In the genomic region with DNA sequence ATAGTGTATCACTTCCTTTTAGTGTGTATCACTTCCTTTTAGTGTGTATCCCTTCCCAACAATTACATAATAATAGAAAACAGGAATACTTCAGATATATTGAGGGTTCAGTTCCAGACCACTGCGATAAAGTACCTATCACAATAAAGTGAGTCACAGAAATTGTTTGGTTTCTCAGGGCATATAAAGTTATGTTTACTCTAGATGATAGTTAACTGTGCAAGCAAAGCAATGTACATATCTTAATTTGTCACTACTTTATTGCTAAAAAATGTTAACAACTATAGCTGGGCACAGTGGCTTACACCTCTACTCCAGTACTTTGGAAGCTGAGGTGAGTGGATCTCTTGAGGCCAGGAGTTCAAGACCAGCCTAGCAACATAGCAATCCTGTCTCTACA, we compare ENCODE assay signal across 1 cellular context.
TF ChIP-seq lines count a peak whose summit lies in the region.

No MANE protein-coding gene starts in this region.

TF ChIP-seq in GM23338, 12 proteins besides CTCF, POLR2A, EP300 and RAD21 (continued from another document):
- TF ChIP-seq, protein P1, sequence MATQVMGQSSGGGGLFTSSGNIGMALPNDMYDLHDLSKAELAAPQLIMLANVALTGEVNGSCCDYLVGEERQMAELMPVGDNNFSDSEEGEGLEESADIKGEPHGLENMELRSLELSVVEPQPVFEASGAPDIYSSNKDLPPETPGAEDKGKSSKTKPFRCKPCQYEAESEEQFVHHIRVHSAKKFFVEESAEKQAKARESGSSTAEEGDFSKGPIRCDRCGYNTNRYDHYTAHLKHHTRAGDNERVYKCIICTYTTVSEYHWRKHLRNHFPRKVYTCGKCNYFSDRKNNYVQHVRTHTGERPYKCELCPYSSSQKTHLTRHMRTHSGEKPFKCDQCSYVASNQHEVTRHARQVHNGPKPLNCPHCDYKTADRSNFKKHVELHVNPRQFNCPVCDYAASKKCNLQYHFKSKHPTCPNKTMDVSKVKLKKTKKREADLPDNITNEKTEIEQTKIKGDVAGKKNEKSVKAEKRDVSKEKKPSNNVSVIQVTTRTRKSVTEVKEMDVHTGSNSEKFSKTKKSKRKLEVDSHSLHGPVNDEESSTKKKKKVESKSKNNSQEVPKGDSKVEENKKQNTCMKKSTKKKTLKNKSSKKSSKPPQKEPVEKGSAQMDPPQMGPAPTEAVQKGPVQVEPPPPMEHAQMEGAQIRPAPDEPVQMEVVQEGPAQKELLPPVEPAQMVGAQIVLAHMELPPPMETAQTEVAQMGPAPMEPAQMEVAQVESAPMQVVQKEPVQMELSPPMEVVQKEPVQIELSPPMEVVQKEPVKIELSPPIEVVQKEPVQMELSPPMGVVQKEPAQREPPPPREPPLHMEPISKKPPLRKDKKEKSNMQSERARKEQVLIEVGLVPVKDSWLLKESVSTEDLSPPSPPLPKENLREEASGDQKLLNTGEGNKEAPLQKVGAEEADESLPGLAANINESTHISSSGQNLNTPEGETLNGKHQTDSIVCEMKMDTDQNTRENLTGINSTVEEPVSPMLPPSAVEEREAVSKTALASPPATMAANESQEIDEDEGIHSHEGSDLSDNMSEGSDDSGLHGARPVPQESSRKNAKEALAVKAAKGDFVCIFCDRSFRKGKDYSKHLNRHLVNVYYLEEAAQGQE (IDR thresholded peaks at IDR 0.05; ENCODE audit: unreplicated experiment): no peak
